In the genomic region with DNA sequence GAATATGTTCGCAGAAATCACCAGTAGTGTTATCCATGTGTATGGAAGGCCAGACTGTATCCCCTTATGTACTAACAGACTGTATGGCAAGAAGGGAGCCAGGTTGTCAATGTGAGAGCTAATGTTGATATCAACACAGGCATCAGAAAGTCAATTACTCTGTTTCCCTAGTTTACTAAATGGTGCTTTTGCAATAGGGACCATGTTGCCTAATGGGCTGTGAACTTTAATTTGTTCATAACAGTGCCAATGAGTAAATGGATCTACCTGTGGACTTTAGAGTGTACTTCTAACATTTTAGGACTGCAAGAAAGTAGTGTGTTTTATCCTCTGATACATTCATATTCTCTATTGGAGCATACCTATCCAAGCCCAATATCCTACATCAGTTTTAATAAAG, we compare ENCODE assay signal across 21 cellular contexts.
"Had no signal": no experiment of that assay in that cellular context is flagged by ENCODE, and none has a peak within 500 bp of the region (broad histone marks: within the 10 kb centered on the region; RNA-seq: fewer than 3 reads in every experiment).

No MANE protein-coding gene starts in this region.

- H3K9ac ChIP-seq: SK-N-SH had no signal

- H3K27ac ChIP-seq: HL-60 had no signal

- H3K9me3 ChIP-seq: SK-N-SH had no signal

- FAIRE-seq: HTR-8/SVneo, RCC 7860 had no signal

- DNase-seq: KBM-7, NCI-H1092, NCI-H1105 treated with DMSO at 0.1 percent for 48 hours, NCI-H1417 treated with DMSO at 0.1 percent for 48 hours, NCI-H146, NCI-H1694 treated with DMSO at 0.1 percent for 48 hours, NCI-H1930, NCI-H2081 treated with DMSO at 0.1 percent for 48 hours, NCI-H2171, NCI-H446, NCI-H510A, NCI-H524 treated with DMSO at 0.1 percent for 48 hours, NCI-H69, NCI-H774, RPMI8226, SHP77, SK-N-SH, SW 1271 had no signal
